Comparison of ENCODE assay signal across 1 cellular context in the genomic region with DNA sequence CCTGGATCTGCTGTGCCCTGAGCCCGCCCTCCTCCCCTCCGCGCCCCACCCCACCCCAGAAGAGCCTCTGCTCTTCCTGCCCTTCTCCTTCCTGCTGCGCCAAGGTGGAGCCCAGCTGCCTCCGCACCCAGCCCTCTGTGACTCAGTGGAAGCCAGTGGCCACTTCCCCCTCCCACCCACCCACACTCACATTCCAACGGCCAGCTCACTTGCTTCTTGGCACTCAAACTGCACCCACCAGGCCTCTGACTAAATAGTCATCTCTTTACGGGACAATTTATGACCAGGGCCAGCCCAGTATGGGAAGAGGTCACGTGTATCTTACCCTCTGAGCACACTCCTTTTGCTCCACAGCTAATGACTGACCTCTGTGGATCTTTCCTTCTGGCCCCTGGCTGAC.
TF ChIP-seq lines count a peak whose summit lies in the region.

No MANE protein-coding gene starts in this region.

TF ChIP-seq in SK-N-SH, 30 proteins besides CTCF, POLR2A, EP300 and RAD21 (continued from another document):
- TF ChIP-seq PBX3 (IDR thresholded peaks at IDR 0.05) = peak; percentile 86
